ENCODE assay signal across 16 cellular contexts in the genomic region with DNA sequence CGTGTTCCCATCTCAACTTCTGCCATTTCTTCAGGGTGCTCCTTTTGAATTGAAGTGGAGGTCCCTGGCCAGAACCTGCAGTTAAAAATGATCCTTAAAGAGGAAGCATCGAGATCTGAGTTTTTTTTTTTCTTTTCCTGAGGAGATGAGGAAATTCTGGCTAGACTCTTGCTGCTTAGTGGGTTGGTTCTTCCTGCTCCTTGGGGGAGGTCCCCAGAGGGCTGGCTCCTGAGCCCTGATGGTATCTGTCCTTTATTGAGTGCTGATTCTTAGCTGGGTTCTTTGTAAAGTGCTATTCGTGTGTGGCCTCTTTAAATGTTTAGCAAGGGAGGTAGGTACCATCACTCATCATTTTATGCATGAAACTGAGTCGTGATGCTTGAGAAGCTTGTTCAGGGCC. TPM values are rescaled to one million over a fixed set of nuclear protein-coding genes. Genes with fewer than 3 reads are reported as not detected.
DNase-seq lines count a peak whose midpoint lies in the region; ATAC-seq and TF ChIP-seq lines count a peak whose summit lies in the region.
"Had no signal": no experiment of that assay in that cellular context is flagged by ENCODE, and none has a peak within 500 bp of the region (broad histone marks: within the 10 kb centered on the region; RNA-seq: fewer than 3 reads in every experiment).

No MANE protein-coding gene starts in this region.

- no peak overlapping the region for H3K27ac Mint-ChIP-seq in effector memory CD8-positive, alpha-beta T cell
- H3K27ac Mint-ChIP-seq in naive thymus-derived CD4-positive, alpha-beta T cell, result peak overlapping the region in 1 of 9 donors; percentile 15
- no peak overlapping the region for H3K27ac Mint-ChIP-seq in stimulated activated memory B cell treated with anti-CD40 and anti-IgM and Interleukin-4, amounts not matched to agents 10 μg/mL and 1 μg/mL and 100 μg/mL, for 72 hours
- no peak overlapping the region for H3K27ac Mint-ChIP-seq in progenitor cell of endocrine pancreas
- H3K27ac Mint-ChIP-seq: activated CD8-positive, alpha-beta T cell treated with anti-CD3 and anti-CD28 coated beads for 36 hours; CD8-positive, alpha-beta memory T cell; stimulated activated effector memory CD8-positive, alpha-beta T cell treated with anti-CD3 and anti-CD28 coated beads, Interleukin-12 subunit alpha, Interleukin-12 subunit beta, amount 100 ng/mL, for 72 hours had no signal

- CTCF ChIA-PET in naive thymus-derived CD4-positive, alpha-beta T cell (lab: Charles Lee), result no interaction called here

- H3K27me3 ChIP-seq in naive thymus-derived CD4-positive, alpha-beta T cell (ENCODE audit: control insufficient read depth in 2 of 2, insufficient read depth in 2 of 2, low read length in 2 of 2), result no peaks in the 10 kb centered on the region

- DNase-seq in NCI-H2171 treated with DMSO at 0.1 percent for 48 hours (lab: John Stamatoyannopoulos, UW) (peak; percentile 17), NCI-H2171 (lab: John Stamatoyannopoulos, UW) (no peak), NOMO-1 treated with DMSO at 0.1 percent for 48 hours (lab: John Stamatoyannopoulos, UW; ENCODE audit: unreplicated experiment) (peak; percentile 65), progenitor cell of endocrine pancreas (ENCODE audit: low spot score, unreplicated experiment) (no peak)
- DNase-seq in effector memory CD8-positive, alpha-beta T cell, result no peak
- no peak for DNase-seq in naive thymus-derived CD4-positive, alpha-beta T cell
- DNase-seq in activated T-cell treated with anti-CD3 and anti-CD28 coated beads, Interleukin-2, amount 50 U/mL, for 4 hours, result no peak
- DNase-seq: 8988T; activated CD8-positive, alpha-beta T cell treated with anti-CD3 and anti-CD28 coated beads for 36 hours; activated naive CD4-positive, alpha-beta T cell treated with Interleukin-2 at 50 U/mL for 16 hours; CD8-positive, alpha-beta memory T cell; mammary epithelial cell; NCI-H1694; T1000 had no signal

- no peak overlapping the region for H3K27ac ChIP-seq in naive thymus-derived CD4-positive, alpha-beta T cell (ENCODE audit: low read depth, low read length)

- ATAC-seq in effector memory CD8-positive, alpha-beta T cell (replicated peaks), result peak; percentile 16
- peak; percentile 48 for ATAC-seq in naive thymus-derived CD4-positive, alpha-beta T cell
- ATAC-seq in stimulated activated memory B cell treated with anti-CD40 and anti-IgM and Interleukin-4, amounts not matched to agents 10 μg/mL and 1 μg/mL and 100 μg/mL, for 72 hours, result no peak
- no peak for ATAC-seq in activated T-cell treated with anti-CD3 and anti-CD28 coated beads, Interleukin-2, amount 50 U/mL, for 4 hours
- ATAC-seq: activated CD8-positive, alpha-beta T cell treated with anti-CD3 and anti-CD28 coated beads for 36 hours; stimulated activated effector memory CD8-positive, alpha-beta T cell treated with anti-CD3 and anti-CD28 coated beads, Interleukin-12 subunit alpha, Interleukin-12 subunit beta, amount 100 ng/mL, for 72 hours had no signal

- H3K4me3 ChIP-seq in naive thymus-derived CD4-positive, alpha-beta T cell (ENCODE audit: low read length), result no peak overlapping the region

- peaks cover 15 to 23% of the 10 kb centered on the region in 2 donors for H3K4me1 Mint-ChIP-seq in effector memory CD8-positive, alpha-beta T cell (ENCODE audit: low read depth in 2 of 2)
- H3K4me1 Mint-ChIP-seq in naive thymus-derived CD4-positive, alpha-beta T cell, result peaks cover 9 to 70% (median 42%) of the 10 kb centered on the region in 7 donors
- H3K4me1 Mint-ChIP-seq in stimulated activated memory B cell treated with anti-CD40 and anti-IgM and Interleukin-4, amounts not matched to agents 10 μg/mL and 1 μg/mL and 100 μg/mL, for 72 hours, result peaks cover 50% of the 10 kb centered on the region
- H3K4me1 Mint-ChIP-seq in activated T-cell treated with anti-CD3 and anti-CD28 coated beads, Interleukin-2, amount 50 U/mL, for 4 hours (ENCODE audit: low read depth), result peaks cover 39% of the 10 kb centered on the region
- peaks cover 67% of the 10 kb centered on the region for H3K4me1 Mint-ChIP-seq in progenitor cell of endocrine pancreas (ENCODE audit: low read depth)

- no peaks in the 10 kb centered on the region for H3K9me3 ChIP-seq in naive thymus-derived CD4-positive, alpha-beta T cell (ENCODE audit: control insufficient read depth in 2 of 3, low read length in 3 of 3)

- H3K36me3 Mint-ChIP-seq in effector memory CD8-positive, alpha-beta T cell (ENCODE audit: insufficient read depth), result peaks cover 6% of the 10 kb centered on the region
- H3K36me3 Mint-ChIP-seq in naive thymus-derived CD4-positive, alpha-beta T cell, result peaks cover 0 to 4% (median 0%) of the 10 kb centered on the region in 5 donors
- no peaks in the 10 kb centered on the region for H3K36me3 Mint-ChIP-seq in stimulated activated memory B cell treated with anti-CD40 and anti-IgM and Interleukin-4, amounts not matched to agents 10 μg/mL and 1 μg/mL and 100 μg/mL, for 72 hours
- peaks cover 3% of the 10 kb centered on the region for H3K36me3 Mint-ChIP-seq in activated T-cell treated with anti-CD3 and anti-CD28 coated beads, Interleukin-2, amount 50 U/mL, for 4 hours (ENCODE audit: insufficient read depth)
- H3K36me3 Mint-ChIP-seq in progenitor cell of endocrine pancreas (ENCODE audit: insufficient read depth), result no peaks in the 10 kb centered on the region

- no peaks in the 10 kb centered on the region for H3K9me3 Mint-ChIP-seq in effector memory CD8-positive, alpha-beta T cell
- H3K9me3 Mint-ChIP-seq in naive thymus-derived CD4-positive, alpha-beta T cell, result peaks cover 0 to 3% (median 0%) of the 10 kb centered on the region in 11 donors
- no peaks in the 10 kb centered on the region for H3K9me3 Mint-ChIP-seq in stimulated activated memory B cell treated with anti-CD40 and anti-IgM and Interleukin-4, amounts not matched to agents 10 μg/mL and 1 μg/mL and 100 μg/mL, for 72 hours
- no peaks in the 10 kb centered on the region for H3K9me3 Mint-ChIP-seq in activated T-cell treated with anti-CD3 and anti-CD28 coated beads, Interleukin-2, amount 50 U/mL, for 4 hours
- H3K9me3 Mint-ChIP-seq in progenitor cell of endocrine pancreas (ENCODE audit: low read depth), result no peaks in the 10 kb centered on the region
- H3K9me3 Mint-ChIP-seq: activated CD8-positive, alpha-beta T cell treated with anti-CD3 and anti-CD28 coated beads for 36 hours; CD8-positive, alpha-beta memory T cell; stimulated activated effector memory CD8-positive, alpha-beta T cell treated with anti-CD3 and anti-CD28 coated beads, Interleukin-12 subunit alpha, Interleukin-12 subunit beta, amount 100 ng/mL, for 72 hours had no signal

- H3K27me3 Mint-ChIP-seq in effector memory CD8-positive, alpha-beta T cell, result peaks cover 3 to 36% of the 10 kb centered on the region in 2 donors
- peaks cover 0 to 11% (median under 1%) of the 10 kb centered on the region in 5 donors for H3K27me3 Mint-ChIP-seq in naive thymus-derived CD4-positive, alpha-beta T cell
- peaks cover 4% of the 10 kb centered on the region for H3K27me3 Mint-ChIP-seq in stimulated activated memory B cell treated with anti-CD40 and anti-IgM and Interleukin-4, amounts not matched to agents 10 μg/mL and 1 μg/mL and 100 μg/mL, for 72 hours
- H3K27me3 Mint-ChIP-seq in activated T-cell treated with anti-CD3 and anti-CD28 coated beads, Interleukin-2, amount 50 U/mL, for 4 hours (ENCODE audit: low read depth), result peaks cover 6% of the 10 kb centered on the region
- no peaks in the 10 kb centered on the region for H3K27me3 Mint-ChIP-seq in progenitor cell of endocrine pancreas

- H3K36me3 ChIP-seq in naive thymus-derived CD4-positive, alpha-beta T cell (ENCODE audit: control insufficient read depth in 2 of 3, insufficient read depth in 3 of 3, low read length in 3 of 3), result no peaks in the 10 kb centered on the region

- H3K4me3 Mint-ChIP-seq in effector memory CD8-positive, alpha-beta T cell, result no peak overlapping the region
- H3K4me3 Mint-ChIP-seq in naive thymus-derived CD4-positive, alpha-beta T cell, result peak overlapping the region in 2 of 10 donors; percentile 0 to 20
- H3K4me3 Mint-ChIP-seq in stimulated activated memory B cell treated with anti-CD40 and anti-IgM and Interleukin-4, amounts not matched to agents 10 μg/mL and 1 μg/mL and 100 μg/mL, for 72 hours, result no peak overlapping the region
- no peak overlapping the region for H3K4me3 Mint-ChIP-seq in activated T-cell treated with anti-CD3 and anti-CD28 coated beads, Interleukin-2, amount 50 U/mL, for 4 hours
- H3K4me3 Mint-ChIP-seq in progenitor cell of endocrine pancreas (ENCODE audit: low read depth), result no peak overlapping the region
- H3K4me3 Mint-ChIP-seq: activated CD8-positive, alpha-beta T cell treated with anti-CD3 and anti-CD28 coated beads for 36 hours; CD8-positive, alpha-beta memory T cell; stimulated activated effector memory CD8-positive, alpha-beta T cell treated with anti-CD3 and anti-CD28 coated beads, Interleukin-12 subunit alpha, Interleukin-12 subunit beta, amount 100 ng/mL, for 72 hours had no signal

- POLR2A ChIA-PET in naive thymus-derived CD4-positive, alpha-beta T cell (lab: Charles Lee), result no interaction called here

- peaks cover 0 to 4% of the 10 kb centered on the region in 2 donors for H3K4me1 ChIP-seq in naive thymus-derived CD4-positive, alpha-beta T cell (ENCODE audit: control insufficient read depth in 2 of 2, insufficient read depth in 2 of 2, low read length in 2 of 2)

- TF ChIP-seq CTCF in progenitor cell of endocrine pancreas (IDR thresholded peaks at IDR 0.05; ENCODE audit: unreplicated experiment), result no peak

- intact Hi-C loops in naive thymus-derived CD4-positive, alpha-beta T cell (cut with micrococcal nuclease), result no loop called here

RNA-seq across cellular contexts. Expression of a gene that starts 11.7 kb away (rescaled TPM):
- 10 to 100 TPM in 4 of 5 experiments, 1 to 10 TPM in 1; 6.2 to 24.7 (median 11.5) TPM for total RNA-seq in naive thymus-derived CD4-positive, alpha-beta T cell
- 1 to 10 TPM; 1.7 to 2.9 TPM for polyA plus RNA-seq in naive thymus-derived CD4-positive, alpha-beta T cell
- total RNA-seq in activated T-cell treated with anti-CD3 and anti-CD28 coated beads, Interleukin-2, amount 50 U/mL, for 4 hours, result 1 to 10 TPM; 1.4 to 4.2 (median 2.3) TPM
- total RNA-seq in progenitor cell of endocrine pancreas, result 28.5 and 32.2 TPM in 2 replicates
- polyA plus RNA-seq: mammary epithelial cell had no signal

Comparison
In these comparisons a context has a peak if more than half of its experiments do, and no peak if none do; other contexts are left out.
1. DNase-seq: peak in NCI-H2171 treated with DMSO at 0.1 percent for 48 hours (single experiment) and NOMO-1 treated with DMSO at 0.1 percent for 48 hours (single experiment); none in NCI-H2171 (single experiment), effector memory CD8-positive, alpha-beta T cell (0 of 3), naive thymus-derived CD4-positive, alpha-beta T cell (0 of 9), activated T-cell treated with anti-CD3 and anti-CD28 coated beads, Interleukin-2, amount 50 U/mL, for 4 hours (single experiment) and progenitor cell of endocrine pancreas (single experiment).
2. ATAC-seq: peak in effector memory CD8-positive, alpha-beta T cell (single experiment) and naive thymus-derived CD4-positive, alpha-beta T cell (single experiment); none in stimulated activated memory B cell treated with anti-CD40 and anti-IgM and Interleukin-4, amounts not matched to agents 10 μg/mL and 1 μg/mL and 100 μg/mL, for 72 hours (single experiment) and activated T-cell treated with anti-CD3 and anti-CD28 coated beads, Interleukin-2, amount 50 U/mL, for 4 hours (0 of 2).